18 cellular contexts compared by ENCODE assay signal in genomic region chr13:99051768-99052455, GRCh38.
A peak's percentile ranks its signal among the peaks of the same experiment; 100 is the strongest.
DNase-seq lines count a peak whose midpoint lies in the region; ATAC-seq and TF ChIP-seq lines count a peak whose summit lies in the region.
"Had no signal": no experiment of that assay in that cellular context is flagged by ENCODE, and none has a peak within 500 bp of the region (broad histone marks: within the 10 kb centered on the region; RNA-seq: fewer than 3 reads in every experiment).

No MANE protein-coding gene starts in this region.

- POLR2A ChIA-PET in naive thymus-derived CD8-positive, alpha-beta T cell (lab: Charles Lee): interaction anchor here (0.7 to 11.7 kb wide), 8 partner anchors 13 to 361 kb away, joined by 3 to 194 read pairs (median 6); no protein-coding TSS in a partner anchor

- H3F3A ChIP-seq in MM.1S (ENCODE audit: insufficient read depth, low read length): no peaks in the 10 kb centered on the region

- peaks cover 28% of the 10 kb centered on the region for H3K79me2 ChIP-seq in MM.1S (ENCODE audit: low read length)

- H3K36me3 ChIP-seq in MM.1S (replicated peaks; ENCODE audit: insufficient read depth, low read length): no peaks in the 10 kb centered on the region
- H3K36me3 ChIP-seq: BLaER1, right atrium auricular region, upper lobe of left lung had no signal

- H3K9ac ChIP-seq in MM.1S (ENCODE audit: low read length): no peak overlapping the region
- H3K9ac ChIP-seq: BLaER1 had no signal

- peaks cover 63% of the 10 kb centered on the region for H3K4me1 Mint-ChIP-seq in activated CD8-positive, alpha-beta memory T cell treated with anti-CD3 and anti-CD28 coated beads, Interleukin-2, amount 10 ng/mL, durations not matched to agents 7 days and 5 days
- H3K4me1 Mint-ChIP-seq in naive thymus-derived CD8-positive, alpha-beta T cell: peaks cover 45 to 94% (median 90%) of the 10 kb centered on the region in 4 donors
- H3K4me1 Mint-ChIP-seq in chondrocyte (ENCODE audit: low read depth): peaks cover 20% of the 10 kb centered on the region

- no peak overlapping the region for H3K4me3 ChIP-seq in MM.1S (ENCODE audit: low read length)
- H3K4me3 ChIP-seq: BLaER1, right atrium auricular region, upper lobe of left lung had no signal

- H3K9me3 Mint-ChIP-seq in activated CD8-positive, alpha-beta memory T cell treated with anti-CD3 and anti-CD28 coated beads, Interleukin-2, amount 10 ng/mL, durations not matched to agents 7 days and 5 days (ENCODE audit: low read depth): no peaks in the 10 kb centered on the region
- H3K9me3 Mint-ChIP-seq in activated naive CD4-positive, alpha-beta T cell treated with anti-CD3 and anti-CD28 coated beads, Interleukin-2, amount 50 U/mL, for 72 hours: no peaks in the 10 kb centered on the region
- no peaks in the 10 kb centered on the region for H3K9me3 Mint-ChIP-seq in naive thymus-derived CD8-positive, alpha-beta T cell
- H3K9me3 Mint-ChIP-seq in chondrocyte (ENCODE audit: low read depth): no peaks in the 10 kb centered on the region

- CTCF ChIA-PET in activated CD8-positive, alpha-beta memory T cell treated with anti-CD3 and anti-CD28 coated beads, Interleukin-2, amount 10 ng/mL, durations not matched to agents 7 days and 5 days (lab: Charles Lee): interaction anchor here (0.8 to 2.4 kb wide), 7 partner anchors 9 to 606 kb away, joined by 3 to 13 read pairs (median 4); no protein-coding TSS in a partner anchor

- H3K27ac Mint-ChIP-seq in activated CD8-positive, alpha-beta memory T cell treated with anti-CD3 and anti-CD28 coated beads, Interleukin-2, amount 10 ng/mL, durations not matched to agents 7 days and 5 days: peak overlapping the region; percentile 77
- H3K27ac Mint-ChIP-seq in activated naive CD4-positive, alpha-beta T cell treated with anti-CD3 and anti-CD28 coated beads, Interleukin-2, amount 50 U/mL, for 72 hours: peak overlapping the region; percentile 7 to 81
- peak overlapping the region; percentile 75 to 97 (median 94) for H3K27ac Mint-ChIP-seq in naive thymus-derived CD8-positive, alpha-beta T cell
- H3K27ac Mint-ChIP-seq in chondrocyte (ENCODE audit: unreplicated experiment): no peak overlapping the region

- peaks cover 15% of the 10 kb centered on the region for H3K36me3 Mint-ChIP-seq in activated CD8-positive, alpha-beta memory T cell treated with anti-CD3 and anti-CD28 coated beads, Interleukin-2, amount 10 ng/mL, durations not matched to agents 7 days and 5 days
- peaks cover 0 to 9% of the 10 kb centered on the region in 2 donors for H3K36me3 Mint-ChIP-seq in activated naive CD4-positive, alpha-beta T cell treated with anti-CD3 and anti-CD28 coated beads, Interleukin-2, amount 50 U/mL, for 72 hours
- peaks cover 0 to 4% (median 0%) of the 10 kb centered on the region in 3 donors for H3K36me3 Mint-ChIP-seq in naive thymus-derived CD8-positive, alpha-beta T cell
- H3K36me3 Mint-ChIP-seq in chondrocyte (ENCODE audit: low read depth): peaks cover 1% of the 10 kb centered on the region

- ATAC-seq in activated CD8-positive, alpha-beta memory T cell treated with anti-CD3 and anti-CD28 coated beads, Interleukin-2, amount 10 ng/mL, durations not matched to agents 7 days and 5 days: peak; percentile 42
- peak in 1 of 2 donors; percentile 30 for ATAC-seq in activated naive CD4-positive, alpha-beta T cell treated with anti-CD3 and anti-CD28 coated beads, Interleukin-2, amount 50 U/mL, for 72 hours
- ATAC-seq in naive thymus-derived CD8-positive, alpha-beta T cell: peak; percentile 64 to 66
- no peak for ATAC-seq in GM18868 (IDR thresholded peaks at IDR 0.05; ENCODE audit: unreplicated experiment)

- H3K4me1 ChIP-seq in MM.1S (ENCODE audit: low read length): peaks cover 3% of the 10 kb centered on the region; the same call in 1 of the 2 replicates

- H4K20me1 ChIP-seq in MM.1S (ENCODE audit: insufficient read depth, low read length): no peaks in the 10 kb centered on the region

- no peak for DNase-seq in activated CD8-positive, alpha-beta memory T cell treated with anti-CD3 and anti-CD28 coated beads, Interleukin-2, amount 10 ng/mL, durations not matched to agents 7 days and 5 days
- no peak for DNase-seq in activated CD8-positive, alpha-beta memory T cell treated with anti-CD3 and anti-CD28 coated beads, Interleukin-2, amount 50 U/mL, for 48 hours
- DNase-seq in MM.1S (peak; percentile 7), foreskin melanocyte (no peak), chondrocyte (ENCODE audit: low spot score) (no peak)
- DNase-seq in activated naive CD4-positive, alpha-beta T cell treated with anti-CD3 and anti-CD28 coated beads, Interleukin-2, amount 50 U/mL, for 72 hours (ENCODE audit: low spot score in 2 of 2): no peak
- peak in 3 of 10 donors; percentile 62 to 81 (median 77) for DNase-seq in naive thymus-derived CD8-positive, alpha-beta T cell
- DNase-seq: activated CD4-positive, CD25-positive, alpha-beta regulatory T cell; aorta; DMS53; mesendoderm; NCI-H1417; NCI-H748 treated with DMSO at 0.1 percent for 48 hours; SIG-M5; upper lobe of left lung had no signal

- H3K4me3 Mint-ChIP-seq in activated CD8-positive, alpha-beta memory T cell treated with anti-CD3 and anti-CD28 coated beads, Interleukin-2, amount 10 ng/mL, durations not matched to agents 7 days and 5 days: peak overlapping the region; percentile 37
- H3K4me3 Mint-ChIP-seq in naive thymus-derived CD8-positive, alpha-beta T cell: peak overlapping the region; percentile 62 to 89 (median 82)
- no peak overlapping the region for H3K4me3 Mint-ChIP-seq in chondrocyte (ENCODE audit: unreplicated experiment)

- no peak overlapping the region for H3K4me2 ChIP-seq in MM.1S (ENCODE audit: low read depth, low read length)
- H3K4me2 ChIP-seq: BLaER1 had no signal

- no peak for TF ChIP-seq CTCF in MM.1S (IDR thresholded peaks at IDR 0.05; ENCODE audit: low read length)
- no peak for TF ChIP-seq CTCF in chondrocyte (IDR thresholded peaks at IDR 0.05)

- H2AFZ ChIP-seq in MM.1S (ENCODE audit: low read length): no peak overlapping the region

- H3K9me3 ChIP-seq in MM.1S (replicated peaks; ENCODE audit: insufficient read depth, low read length): no peaks in the 10 kb centered on the region
- H3K9me3 ChIP-seq: BLaER1, right atrium auricular region, upper lobe of left lung had no signal

- H3K27me3 Mint-ChIP-seq in activated CD8-positive, alpha-beta memory T cell treated with anti-CD3 and anti-CD28 coated beads, Interleukin-2, amount 10 ng/mL, durations not matched to agents 7 days and 5 days: no peaks in the 10 kb centered on the region
- peaks cover 0 to 20% (median 0%) of the 10 kb centered on the region in 5 donors for H3K27me3 Mint-ChIP-seq in naive thymus-derived CD8-positive, alpha-beta T cell
- H3K27me3 Mint-ChIP-seq in chondrocyte (ENCODE audit: low read depth): no peaks in the 10 kb centered on the region

- H3K27me3 ChIP-seq in MM.1S (replicated peaks; ENCODE audit: insufficient read depth, low read length): no peaks in the 10 kb centered on the region
- H3K27me3 ChIP-seq: right atrium auricular region, upper lobe of left lung had no signal

- H3K9me2 ChIP-seq in MM.1S (replicated peaks; ENCODE audit: insufficient read depth, low read length): no peaks in the 10 kb centered on the region

- H3K27ac ChIP-seq in MM.1S (ENCODE audit: low read length): no peak overlapping the region
- H3K27ac ChIP-seq: BLaER1, right atrium auricular region, upper lobe of left lung had no signal
